ENCODE assay signal across 17 cellular contexts in the genomic region with DNA sequence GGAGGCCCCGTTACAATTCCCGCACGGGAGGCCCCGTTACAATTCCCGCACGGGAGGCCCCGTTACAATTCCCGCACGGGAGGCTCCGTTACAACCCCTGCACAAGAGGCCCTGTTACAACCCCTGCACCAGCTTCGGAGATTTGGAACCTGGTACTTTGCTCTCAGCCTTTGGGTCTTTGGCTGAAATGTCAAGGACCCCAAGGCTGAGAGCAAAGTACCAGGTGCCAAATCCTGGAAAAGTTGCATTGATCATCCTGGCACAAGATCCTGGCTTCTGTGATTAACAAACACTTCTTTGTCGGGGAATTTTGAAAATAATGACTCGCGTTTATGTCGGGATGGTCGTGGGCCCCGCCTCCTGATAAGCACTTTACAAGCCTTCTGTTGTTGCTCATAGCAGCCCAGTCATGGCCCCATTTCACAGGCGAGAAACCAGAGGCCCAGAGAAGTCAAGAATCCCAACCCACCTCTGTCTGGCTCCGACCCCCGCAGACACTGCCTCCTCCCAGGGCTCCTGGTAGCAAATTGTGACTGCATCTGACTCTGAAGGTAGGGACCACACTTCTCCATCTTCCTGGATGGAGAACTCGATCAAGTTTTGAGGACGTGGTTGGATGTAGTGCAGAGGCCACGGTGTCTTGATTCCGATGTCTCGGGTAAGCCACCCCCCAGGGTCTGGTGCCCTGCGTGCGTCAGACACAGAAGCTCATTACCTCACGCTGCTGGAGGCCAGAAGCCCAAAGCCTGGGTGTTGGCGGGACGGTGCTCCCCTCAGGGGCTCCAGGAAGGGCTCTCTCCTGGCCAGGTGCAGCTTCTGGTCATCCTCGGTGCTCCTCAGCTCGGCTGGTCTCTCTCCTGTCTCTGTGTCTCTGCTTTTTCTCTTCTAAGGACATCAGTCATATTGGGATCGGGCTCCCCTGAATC.
A peak's percentile ranks its signal among the peaks of the same experiment; 100 is the strongest.
DNase-seq lines count a peak whose midpoint lies in the region; ATAC-seq, FAIRE-seq and TF ChIP-seq lines count a peak whose summit lies in the region.
"Had no signal": no experiment of that assay in that cellular context is flagged by ENCODE, and none has a peak within 500 bp of the region (broad histone marks: within the 10 kb centered on the region; RNA-seq: fewer than 3 reads in every experiment).

No MANE protein-coding gene starts in this region.

- H3K4me2 ChIP-seq in HepG2 (ENCODE audit: low read depth, low read length) (peak overlapping the region; percentile 79), osteoblast (ENCODE audit: insufficient read depth, low read length) (no peak overlapping the region)
- H3K4me2 ChIP-seq: BLaER1, GM23338 had no signal

- in situ Hi-C loops in HepG2 (cut with HindIII; ENCODE audit: extremely low pct_ligation_motif_present, low pct_unique_long_range_greater_than_20kb), result no loop called here

- H2AFZ ChIP-seq in HepG2 (ENCODE audit: low read length) (no peak overlapping the region), osteoblast (ENCODE audit: low read length) (no peak overlapping the region)
- H2AFZ ChIP-seq: GM23338 had no signal

- CTCF ChIA-PET in HepG2 (lab: Yijun Ruan, JAX; ENCODE audit: low intra/inter-chr PET ratio, low total read pairs), result no interaction called here

- BruUV-seq in HepG2 (replicated peaks; lab: Mats Ljungman, UMichigan), result no TSS peak

- no peaks in the 10 kb centered on the region for H4K20me1 ChIP-seq in HepG2 (ENCODE audit: insufficient read depth, low read length)
- no peaks in the 10 kb centered on the region for H4K20me1 ChIP-seq in osteoblast (ENCODE audit: insufficient read depth, low read length)
- H4K20me1 ChIP-seq: BLaER1 had no signal

- no peak for TF ChIP-seq CTCF in VCaP (conservative IDR thresholded peaks at IDR 0.05)
- no peak for TF ChIP-seq CTCF in HepG2 (CRISPR knock-in tag; IDR thresholded peaks at IDR 0.05)
- no peak for TF ChIP-seq CTCF in osteoblast (IDR thresholded peaks at IDR 0.05; ENCODE audit: extremely low read depth, low read depth, low read length)

- H3K9me3 ChIP-seq in HepG2 (ENCODE audit: low read length), result no peaks in the 10 kb centered on the region
- no peaks in the 10 kb centered on the region for H3K9me3 ChIP-seq in osteoblast (ENCODE audit: low read depth, low read length)
- H3K9me3 ChIP-seq: BLaER1 had no signal

- no peaks in the 10 kb centered on the region for H3K27me3 ChIP-seq in HepG2 (ENCODE audit: control insufficient read depth in 1 of 2, insufficient read depth in 2 of 2, low read length in 2 of 2)
- H3K27me3 ChIP-seq in osteoblast (ENCODE audit: insufficient read depth, low read length), result peaks cover 10% of the 10 kb centered on the region
- H3K27me3 ChIP-seq: BLaER1 had no signal

- TF ChIP-seq RAD21 in HepG2 (CRISPR knock-in tag; IDR thresholded peaks at IDR 0.05), result no peak

- whole genome bisulfite sequencing in HepG2 (ENCODE audit: low lambda C conversion rate), result 63% methylated on average over 20 of the region's 33 CpGs

- H3K36me3 ChIP-seq in HepG2 (replicated peaks in 1 of 2; ENCODE audit: control insufficient read depth in 1 of 2, insufficient read depth in 2 of 2, low read length in 2 of 2), result no peaks in the 10 kb centered on the region
- H3K36me3 ChIP-seq in osteoblast (ENCODE audit: insufficient read depth, low read length), result no peaks in the 10 kb centered on the region
- H3K36me3 ChIP-seq: BLaER1 had no signal

- POLR2A ChIA-PET in HepG2 (lab: Yijun Ruan, JAX), result interaction anchor here (2.0 to 6.4 kb wide), 5 partner anchors 7 to 58 kb away, joined by 10 to 88 read pairs (median 67); no protein-coding TSS in a partner anchor

- no peak for TF ChIP-seq POLR2A in HepG2 (IDR thresholded peaks at IDR 0.05; ENCODE audit: insufficient read depth in 1 of 2, low read depth in 2 of 2, low read length in 2 of 2)

- peak overlapping the region; percentile 87 for H3K27ac ChIP-seq in VCaP
- peak overlapping the region; percentile 91 for H3K27ac ChIP-seq in HepG2 (ENCODE audit: extremely low read length, insufficient read depth, low read length)
- H3K27ac ChIP-seq in osteoblast (ENCODE audit: low read depth, low read length), result no peak overlapping the region
- H3K27ac ChIP-seq: BLaER1 had no signal

- H3K4me3 ChIP-seq in HepG2 (replicated peaks in 1 of 3; ENCODE audit: insufficient read depth in 1 of 3, low read depth in 2 of 3, low read length in 3 of 3) (0 out of 6 replicates have a peak overlapping the region, but pooled peaks of 1 of the 3 experiments have one; percentile 15), osteoblast (ENCODE audit: insufficient read depth, low read length) (no peak overlapping the region)
- H3K4me3 ChIP-seq: BLaER1, GM12878, GM23338 had no signal

- ATAC-seq in Right ventricle myocardium superior (ENCODE audit: poor library complexity), result no peak
- ATAC-seq in HepG2, result no peak
- ATAC-seq: GM12878, GM23338 had no signal

- no peak for FAIRE-seq in HepG2 (lab: Jason Lieb, UNC)
- FAIRE-seq: GM12878, GM18507 had no signal

- DNase-seq in Right ventricle myocardium superior (peak; percentile 17), cardiac septum (ENCODE audit: low spot score) (no peak), HepG2 (ENCODE audit: low spot score) (peak; percentile 34), osteoblast (ENCODE audit: insufficient read length, low spot score, missing footprints) (peak; percentile 79), foreskin melanocyte (no peak), hepatic stellate cell (ENCODE audit: low spot score) (no peak), globus pallidus (ENCODE audit: low spot score) (no peak)
- DNase-seq: 8988T; AML-193; CD4-positive, CD25-positive, alpha-beta regulatory T cell; DMS 273 treated with DMSO at 0.1 percent for 48 hours; H7 had no signal

- H3K9ac ChIP-seq in HepG2 (ENCODE audit: insufficient read depth, low read depth, low read length), result no peak overlapping the region
- H3K9ac ChIP-seq: BLaER1 had no signal

- intact Hi-C loops in Right ventricle myocardium superior (cut with DNase I) (no loop called here), cardiac septum (cut with DNase I) (no loop called here), HepG2 (cut with micrococcal nuclease; ENCODE audit: unreplicated experiment) (loop anchor here (10.0 kb wide), 1 partner anchor 48 kb away; no protein-coding TSS in a partner anchor)

- TF ChIP-seq EP300 in HepG2 (IDR thresholded peaks at IDR 0.05; ENCODE audit: low read depth in 2 of 2, low read length in 2 of 2) (no peak), HepG2 (CRISPR knock-in tag; IDR thresholded peaks at IDR 0.05; ENCODE audit: borderline replicate concordance) (no peak)

- H3K79me2 ChIP-seq in HepG2 (ENCODE audit: insufficient read depth, low read length) (no peaks in the 10 kb centered on the region), osteoblast (ENCODE audit: insufficient read depth, low read length) (no peaks in the 10 kb centered on the region)

- peaks cover 100% of the 10 kb centered on the region for H3K4me1 ChIP-seq in HepG2 (ENCODE audit: insufficient read depth, low read length)
- no peaks in the 10 kb centered on the region for H3K4me1 ChIP-seq in osteoblast (ENCODE audit: insufficient read depth, low read length)

TF ChIP-seq in HepG2, 621 proteins besides CTCF, POLR2A, EP300 and RAD21:
- TF ChIP-seq ZMYM3 (CRISPR knock-in tag; IDR thresholded peaks at IDR 0.05) (peak; percentile 69), ATF7-NPFF (CRISPR knock-in tag; IDR thresholded peaks at IDR 0.05; ENCODE audit: low read depth) (no peak), MTF2 (CRISPR knock-in tag; IDR thresholded peaks at IDR 0.05; ENCODE audit: borderline replicate concordance) (no peak), ZNF263 (CRISPR knock-in tag; IDR thresholded peaks at IDR 0.05) (peak; percentile 82), RXRB (CRISPR knock-in tag; IDR thresholded peaks at IDR 0.05; ENCODE audit: borderline replicate concordance) (no peak), ADNP (CRISPR knock-in tag; IDR thresholded peaks at IDR 0.05) (0 out of 2 replicates have a peak, but pooled peaks have one; percentile 18), ZNF629 (CRISPR knock-in tag; conservative IDR thresholded peaks at IDR 0.05) (peak; percentile 94), SKI (IDR thresholded peaks at IDR 0.05; ENCODE audit: partially characterized antibody) (no peak), SIN3B (IDR thresholded peaks at IDR 0.05; ENCODE audit: low read length) (no peak)

Comparison
In these comparisons a context has a peak if more than half of its experiments do, and no peak if none do; other contexts are left out.
1. DNase-seq: peak in Right ventricle myocardium superior (single experiment), HepG2 (single experiment) and osteoblast (single experiment); none in cardiac septum (single experiment), foreskin melanocyte (single experiment), hepatic stellate cell (single experiment) and globus pallidus (single experiment).